In the genomic region with DNA sequence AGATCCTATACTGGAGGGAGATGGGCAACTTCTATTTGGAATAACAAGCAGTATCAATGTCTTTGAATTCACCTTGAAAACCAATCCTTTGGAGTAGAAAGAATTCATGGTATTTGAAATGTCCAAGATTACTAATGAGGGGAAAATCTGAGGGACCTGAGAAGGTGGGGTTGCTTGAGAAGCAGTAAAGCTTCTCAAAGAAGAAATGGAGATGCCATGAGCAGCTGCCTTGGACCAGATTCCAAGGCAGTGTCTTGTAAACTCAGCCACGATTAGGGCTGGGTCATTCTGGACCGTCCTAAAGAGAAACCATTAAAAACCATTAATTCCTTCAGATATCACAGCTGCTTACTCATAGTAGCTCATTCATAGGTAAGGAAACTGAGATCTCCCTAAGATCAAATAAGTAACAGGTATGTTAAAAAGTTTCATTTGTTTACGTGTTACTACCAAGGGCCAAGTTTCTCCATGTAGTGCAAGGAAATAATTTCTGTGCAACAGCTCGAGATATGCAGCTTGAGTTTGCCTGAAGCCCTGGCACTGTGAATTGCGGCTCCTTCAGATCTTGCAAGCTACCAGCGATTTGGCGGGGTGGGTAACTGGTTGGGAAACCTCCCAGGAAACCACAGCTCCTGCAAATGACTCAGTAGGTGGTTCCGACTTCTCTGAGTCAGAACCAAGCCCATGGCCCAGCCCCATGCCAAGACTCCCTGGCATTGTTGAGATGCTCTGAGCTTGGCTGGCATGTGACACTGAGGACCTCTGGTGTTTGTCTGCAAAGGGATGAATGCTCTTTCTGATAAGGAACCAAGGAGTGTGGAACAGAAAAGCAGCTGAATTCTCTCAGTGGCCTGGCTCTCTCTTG, we compare ENCODE assay signal across 8 cellular contexts.
DNase-seq lines count a peak whose midpoint lies in the region; ATAC-seq and TF ChIP-seq lines count a peak whose summit lies in the region.

No MANE protein-coding gene starts in this region.

- H3K4me3 Mint-ChIP-seq in activated naive CD4-positive, alpha-beta T cell treated with anti-CD3 and anti-CD28 coated beads, Interleukin-2, amount 10 ng/mL, durations not matched to agents 7 days and 5 days: no peak overlapping the region
- no peak overlapping the region for H3K4me3 Mint-ChIP-seq in stimulated activated effector memory CD8-positive, alpha-beta T cell treated with anti-CD3 and anti-CD28 coated beads, Interleukin-12 subunit alpha, Interleukin-12 subunit beta, amount 100 ng/mL, for 72 hours

- no peak overlapping the region for H2AFZ ChIP-seq in PC-3 (ENCODE audit: low read length)

- H3K27me3 ChIP-seq in PC-3 (ENCODE audit: low read length) (no peaks in the 10 kb centered on the region; the same call in 1 of the 2 replicates), right lobe of liver (no peaks in the 10 kb centered on the region)

- H3K36me3 ChIP-seq in PC-3 (ENCODE audit: low read depth, low read length): no peaks in the 10 kb centered on the region
- H3K36me3 ChIP-seq in right lobe of liver: no peaks in the 10 kb centered on the region

- H3K79me2 ChIP-seq in PC-3 (ENCODE audit: low read length): no peaks in the 10 kb centered on the region

- H3K27ac ChIP-seq in PC-3 (ENCODE audit: low read length) (peak overlapping the region; percentile 21; the same call in 1 of the 2 replicates), right lobe of liver (no peak overlapping the region)

- H4K20me1 ChIP-seq in PC-3 (ENCODE audit: low read length): no peaks in the 10 kb centered on the region

- no TSS peak for BruUV-seq in PC-3 (replicated peaks; lab: Mats Ljungman, UMichigan)

- H3K9me3 ChIP-seq in PC-3 (ENCODE audit: low read length) (no peaks in the 10 kb centered on the region), right lobe of liver (no peaks in the 10 kb centered on the region)

- POLR2A ChIA-PET in PC-3 (lab: Charles Lee; ENCODE audit: unreplicated experiment): no interaction called here

- peak overlapping the region; percentile 59 for H3K4me2 ChIP-seq in PC-3 (ENCODE audit: low read length)

- no peaks in the 10 kb centered on the region for H3K36me3 Mint-ChIP-seq in activated naive CD4-positive, alpha-beta T cell treated with anti-CD3 and anti-CD28 coated beads, Interleukin-2, amount 10 ng/mL, durations not matched to agents 7 days and 5 days
- H3K36me3 Mint-ChIP-seq in stimulated activated effector memory CD8-positive, alpha-beta T cell treated with anti-CD3 and anti-CD28 coated beads, Interleukin-12 subunit alpha, Interleukin-12 subunit beta, amount 100 ng/mL, for 72 hours: no peaks in the 10 kb centered on the region

- no peak overlapping the region for H3K4me3 ChIP-seq in PC-3 (ENCODE audit: low read length)
- no peak overlapping the region for H3K4me3 ChIP-seq in right lobe of liver

- no peak overlapping the region for H3K27ac Mint-ChIP-seq in activated naive CD4-positive, alpha-beta T cell treated with anti-CD3 and anti-CD28 coated beads, Interleukin-2, amount 10 ng/mL, durations not matched to agents 7 days and 5 days
- H3K27ac Mint-ChIP-seq in stimulated activated effector memory CD8-positive, alpha-beta T cell treated with anti-CD3 and anti-CD28 coated beads, Interleukin-12 subunit alpha, Interleukin-12 subunit beta, amount 100 ng/mL, for 72 hours: no peak overlapping the region

- ATAC-seq in PC-3 (peak; percentile 94), right lobe of liver (peak in 3 of 4 donors; percentile 10 to 32 (median 17)), HG02759 (IDR thresholded peaks at IDR 0.05; ENCODE audit: unreplicated experiment) (no peak), GM18861 (IDR thresholded peaks at IDR 0.05; ENCODE audit: unreplicated experiment) (no peak), HG02642 (IDR thresholded peaks at IDR 0.05; ENCODE audit: poor library complexity, unreplicated experiment) (no peak)
- peak; percentile 97 for ATAC-seq in stimulated activated effector memory CD8-positive, alpha-beta T cell treated with anti-CD3 and anti-CD28 coated beads, Interleukin-12 subunit alpha, Interleukin-12 subunit beta, amount 100 ng/mL, for 72 hours

- H3K9ac ChIP-seq in PC-3 (ENCODE audit: low read length): no peak overlapping the region

- no peak for TF ChIP-seq POLR2A in right lobe of liver (IDR thresholded peaks at IDR 0.05)

- H3K27me3 Mint-ChIP-seq in activated naive CD4-positive, alpha-beta T cell treated with anti-CD3 and anti-CD28 coated beads, Interleukin-2, amount 10 ng/mL, durations not matched to agents 7 days and 5 days: peaks cover 46% of the 10 kb centered on the region

- peak in 9 of 14 donors; percentile 4 to 87 (median 23) for DNase-seq in C1 segment of cervical spinal cord (lab: John Stamatoyannopoulos, UW)
- DNase-seq in PC-3: peak; percentile 88
- DNase-seq in activated naive CD4-positive, alpha-beta T cell treated with anti-CD3 and anti-CD28 coated beads, Interleukin-2, amount 10 ng/mL, durations not matched to agents 7 days and 5 days: peak; percentile 54
- DNase-seq in right lobe of liver: no peak
- DNase-seq in stimulated activated effector memory CD8-positive, alpha-beta T cell treated with anti-CD3 and anti-CD28 coated beads, Interleukin-12 subunit alpha, Interleukin-12 subunit beta, amount 100 ng/mL, for 72 hours (ENCODE audit: low spot score in 2 of 2): peak; percentile 17 to 73

- intact Hi-C loops in PC-3 (cut with micrococcal nuclease): loop anchor here (5.0 kb wide), 1 partner anchor 345 kb away; no protein-coding TSS in a partner anchor
- intact Hi-C loops in right lobe of liver (cut with DNase I): no loop called here

- CTCF ChIA-PET in PC-3 (lab: Charles Lee): interaction anchor here (0.6 to 0.7 kb wide), 2 partner anchors 347 to 424 kb away, joined by 3 read pairs; no protein-coding TSS in a partner anchor
- CTCF ChIA-PET in activated naive CD4-positive, alpha-beta T cell treated with anti-CD3 and anti-CD28 coated beads, Interleukin-2, amount 10 ng/mL, durations not matched to agents 7 days and 5 days (lab: Charles Lee): interaction anchor here (0.6 to 4.0 kb wide), 27 partner anchors 10 to 902 kb away, joined by 3 to 36 read pairs (median 3); no protein-coding TSS in a partner anchor

- no peaks in the 10 kb centered on the region for H3K9me3 Mint-ChIP-seq in activated naive CD4-positive, alpha-beta T cell treated with anti-CD3 and anti-CD28 coated beads, Interleukin-2, amount 10 ng/mL, durations not matched to agents 7 days and 5 days
- no peaks in the 10 kb centered on the region for H3K9me3 Mint-ChIP-seq in stimulated activated effector memory CD8-positive, alpha-beta T cell treated with anti-CD3 and anti-CD28 coated beads, Interleukin-12 subunit alpha, Interleukin-12 subunit beta, amount 100 ng/mL, for 72 hours

- peaks cover 12% of the 10 kb centered on the region for H3K4me1 Mint-ChIP-seq in activated naive CD4-positive, alpha-beta T cell treated with anti-CD3 and anti-CD28 coated beads, Interleukin-2, amount 10 ng/mL, durations not matched to agents 7 days and 5 days
- peaks cover 26% of the 10 kb centered on the region for H3K4me1 Mint-ChIP-seq in stimulated activated effector memory CD8-positive, alpha-beta T cell treated with anti-CD3 and anti-CD28 coated beads, Interleukin-12 subunit alpha, Interleukin-12 subunit beta, amount 100 ng/mL, for 72 hours

- WGBS in right lobe of liver (ENCODE audit: insufficient coverage, low coverage, low lambda C conversion rate, missing lambda C conversion rate): 85% methylated on average over 8 of the region's 8 CpGs

- TF ChIP-seq CTCF in PC-3 (conservative IDR thresholded peaks at IDR 0.05; ENCODE audit: low read depth, low read length) (peak; percentile 65), right lobe of liver (IDR thresholded peaks at IDR 0.05) (peak in 2 of 4 donors; percentile 11 to 18)

- H3K4me1 ChIP-seq in PC-3 (ENCODE audit: insufficient read depth, low read length) (peaks cover 16% of the 10 kb centered on the region), right lobe of liver (peaks cover 0 to 3% (median 0%) of the 10 kb centered on the region in 4 donors)

- no peaks in the 10 kb centered on the region for H3F3A ChIP-seq in PC-3 (ENCODE audit: low read length, unreplicated experiment)

- H3K9me2 ChIP-seq in PC-3 (replicated peaks; ENCODE audit: low read length): no peaks in the 10 kb centered on the region

Comparison
In these comparisons a context has a peak if more than half of its experiments do, and no peak if none do; other contexts are left out.
1. DNase-seq: peak in C1 segment of cervical spinal cord (9 of 14), PC-3 (single experiment), activated naive CD4-positive, alpha-beta T cell treated with anti-CD3 and anti-CD28 coated beads, Interleukin-2, amount 10 ng/mL, durations not matched to agents 7 days and 5 days (single experiment) and stimulated activated effector memory CD8-positive, alpha-beta T cell treated with anti-CD3 and anti-CD28 coated beads, Interleukin-12 subunit alpha, Interleukin-12 subunit beta, amount 100 ng/mL, for 72 hours (2 of 2); none in right lobe of liver (0 of 3).
2. ATAC-seq: peak in PC-3 (single experiment), right lobe of liver (3 of 4) and stimulated activated effector memory CD8-positive, alpha-beta T cell treated with anti-CD3 and anti-CD28 coated beads, Interleukin-12 subunit alpha, Interleukin-12 subunit beta, amount 100 ng/mL, for 72 hours (single experiment); none in HG02759 (single experiment), GM18861 (single experiment) and HG02642 (single experiment).